Comparison of ENCODE assay signal across 22 cellular contexts in the genomic region with DNA sequence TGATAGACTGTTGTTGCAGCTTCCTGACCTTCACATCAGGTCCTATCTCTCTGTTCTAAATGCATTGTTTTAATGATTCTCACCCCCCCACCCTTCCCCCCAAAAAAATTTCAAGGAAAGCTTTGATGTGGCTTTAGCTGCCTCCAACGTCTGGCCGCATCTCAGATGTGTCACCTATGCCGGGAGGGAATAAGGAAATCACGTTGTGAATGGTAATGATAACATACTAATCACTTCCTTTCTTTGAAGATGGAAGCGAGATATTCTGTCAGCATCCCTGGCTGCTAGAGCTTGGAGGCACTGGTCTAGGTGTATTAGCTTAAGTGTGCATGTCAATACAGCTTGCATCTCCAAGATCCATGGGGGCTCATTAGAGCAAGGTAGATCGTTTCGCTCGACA.
A peak's percentile ranks its signal among the peaks of the same experiment; 100 is the strongest.
DNase-seq lines count a peak whose midpoint lies in the region; ATAC-seq lines count a peak whose summit lies in the region.
"Had no signal": no experiment of that assay in that cellular context is flagged by ENCODE, and none has a peak within 500 bp of the region (broad histone marks: within the 10 kb centered on the region; RNA-seq: fewer than 3 reads in every experiment).

No MANE protein-coding gene starts in this region.

- H2BK5ac ChIP-seq in mesendoderm (ENCODE audit: low read length) = no peak overlapping the region

- H3K4me1 Mint-ChIP-seq in T-helper 17 cell = peaks cover 9% of the 10 kb centered on the region

- ATAC-seq in T-helper 17 cell = no peak
- ATAC-seq: GM23338, HepG2 had no signal

- H3K79me2 ChIP-seq in mesendoderm (ENCODE audit: control insufficient read depth, insufficient read depth, low read length) = no peaks in the 10 kb centered on the region

- H4K5ac ChIP-seq in mesendoderm (ENCODE audit: low read length) = no peak overlapping the region

- H3K27me3 Mint-ChIP-seq in T-helper 17 cell = no peaks in the 10 kb centered on the region
- H3K27me3 Mint-ChIP-seq: CD4-positive, CD25-positive, alpha-beta regulatory T cell; CD8-positive, alpha-beta memory T cell; IgD-negative memory B cell had no signal

- peaks cover 6% of the 10 kb centered on the region for H3K36me3 Mint-ChIP-seq in T-helper 17 cell (ENCODE audit: low read depth)

- no peaks in the 10 kb centered on the region for H3K9me3 ChIP-seq in T-helper 17 cell (ENCODE audit: control insufficient read depth, low read length, poor library complexity, severe bottlenecking)
- H3K9me3 ChIP-seq: BE2C had no signal

- no peak overlapping the region for H3K4me3 ChIP-seq in mesendoderm (ENCODE audit: low read length)
- H3K4me3 ChIP-seq: GM23338 had no signal

- no peak overlapping the region for H3K27ac ChIP-seq in mesendoderm (ENCODE audit: low read depth, low read length)

- no peak overlapping the region for H3K56ac ChIP-seq in mesendoderm (ENCODE audit: low read length)

- no peak overlapping the region for H3K23ac ChIP-seq in mesendoderm (ENCODE audit: low read length)

- H3K18ac ChIP-seq in mesendoderm (ENCODE audit: low read length) = no peak overlapping the region

- no peaks in the 10 kb centered on the region for H3K79me1 ChIP-seq in mesendoderm (ENCODE audit: low read length)

- WGBS in mesendoderm (ENCODE audit: extremely low coverage, insufficient coverage, low lambda C conversion rate) = no CpG with 5 or more reads among the region's 8 CpGs

- H2BK15ac ChIP-seq in mesendoderm (replicated peaks; ENCODE audit: low read depth) = no peak overlapping the region

- H3K4ac ChIP-seq in mesendoderm (ENCODE audit: low read depth, low read length) = no peak overlapping the region

- H2AK5ac ChIP-seq in mesendoderm (ENCODE audit: low read length) = no peak overlapping the region

- DNase-seq in ELR (ENCODE audit: low read depth) (peak; percentile 3), HT1080 (ENCODE audit: low read depth) (peak; percentile 32), SW480 (ENCODE audit: low spot score) (peak; percentile 94), mesendoderm (peak; percentile 68), SIG-M5 treated with dmso at 0.1 percent for 504 hours (lab: John Stamatoyannopoulos, UW; ENCODE audit: unreplicated experiment) (no peak), HK-2 (ENCODE audit: unreplicated experiment) (no peak), T-helper 17 cell (no peak), globus pallidus (ENCODE audit: low spot score) (no peak)
- DNase-seq: ACHN; BE2C; C1 segment of cervical spinal cord; CD4-positive, CD25-positive, alpha-beta regulatory T cell; CD8-positive, alpha-beta memory T cell; COR-L47; DMS 273 treated with DMSO at 0.1 percent for 48 hours; DMS53; GF-D8; H7; KG1 had no signal

- H3K36me3 ChIP-seq in mesendoderm (ENCODE audit: control insufficient read depth, insufficient read depth, low read length) = no peaks in the 10 kb centered on the region
- H3K36me3 ChIP-seq: BE2C had no signal

- no peak overlapping the region for H3K4me2 ChIP-seq in mesendoderm (ENCODE audit: low read length)
- H3K4me2 ChIP-seq: GM23338 had no signal

- no peak overlapping the region for H3K27ac Mint-ChIP-seq in T-helper 17 cell
- H3K27ac Mint-ChIP-seq: CD4-positive, CD25-positive, alpha-beta regulatory T cell; CD8-positive, alpha-beta memory T cell; GM23338; IgD-negative memory B cell had no signal

- H3K4me1 ChIP-seq in mesendoderm (ENCODE audit: control insufficient read depth, low read depth, low read length) = peaks cover 4% of the 10 kb centered on the region
- H3K4me1 ChIP-seq: BE2C had no signal

- H2BK120ac ChIP-seq in mesendoderm (ENCODE audit: low read depth, low read length) = no peak overlapping the region

- H3K9ac ChIP-seq in mesendoderm (ENCODE audit: low read length) = no peak overlapping the region

- no peak overlapping the region for H3K4me3 Mint-ChIP-seq in T-helper 17 cell
- H3K4me3 Mint-ChIP-seq: CD8-positive, alpha-beta memory T cell; GM23338; IgD-negative memory B cell had no signal

- H3K27me3 ChIP-seq in mesendoderm (ENCODE audit: insufficient read depth, low read length, poor library complexity) = no peaks in the 10 kb centered on the region
- H3K27me3 ChIP-seq: BE2C had no signal

- no peak overlapping the region for H4K8ac ChIP-seq in mesendoderm (ENCODE audit: low read depth, low read length)

Comparison
In these comparisons a context has a peak if more than half of its experiments do, and no peak if none do; other contexts are left out.
1. DNase-seq: peak in ELR (single experiment), HT1080 (single experiment), SW480 (single experiment) and mesendoderm (single experiment); none in SIG-M5 treated with dmso at 0.1 percent for 504 hours (single experiment), HK-2 (single experiment), T-helper 17 cell (0 of 3) and globus pallidus (single experiment).